Comparison of ENCODE assay signal across 23 cellular contexts in the genomic region with DNA sequence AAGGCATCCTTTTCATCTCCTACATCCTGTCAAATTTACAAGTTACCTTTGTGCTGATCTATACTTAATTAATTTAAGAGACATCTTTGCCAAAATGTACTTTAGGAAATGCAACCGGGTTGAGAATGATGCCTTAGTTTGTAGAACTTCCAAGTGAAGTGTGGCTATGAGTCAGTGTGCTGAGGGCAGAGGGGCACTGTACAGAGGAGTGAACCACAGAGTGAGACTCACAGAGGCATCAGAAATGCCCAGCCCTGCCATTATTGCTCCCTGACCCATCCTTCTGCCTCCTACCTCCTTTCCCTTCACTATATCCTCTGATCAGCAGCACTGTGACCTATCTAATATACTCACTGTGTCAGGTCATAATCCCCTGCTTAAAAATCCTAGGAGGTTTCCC.
"Had no signal": no experiment of that assay in that cellular context is flagged by ENCODE, and none has a peak within 500 bp of the region (broad histone marks: within the 10 kb centered on the region; RNA-seq: fewer than 3 reads in every experiment).

No MANE protein-coding gene starts in this region.

- H3K27me3 ChIP-seq: brain microvascular endothelial cell, cardiac muscle cell had no signal

- DNase-seq: activated CD4-positive, alpha-beta memory T cell treated with anti-CD3 and anti-CD28 coated beads, Interleukin-2, amount 10 ng/mL, durations not matched to agents 7 days and 5 days; activated CD4-positive, alpha-beta T cell treated with anti-CD3 and anti-CD28 coated beads for 36 hours; activated CD4-positive, alpha-beta T cell treated with anti-CD3 and anti-CD28 coated beads, Interleukin-2, amount 50 U/mL, for 1 hour; activated gamma-delta T cell; activated naive CD4-positive, alpha-beta T cell treated with anti-CD3 and anti-CD28 coated beads for 36 hours; activated T-cell treated with anti-CD3 and anti-CD28 coated beads for 4 hours; activated T-cell treated with anti-CD3 and anti-CD28 coated beads, Interleukin-2, amount 50 U/mL, for 48 hours; brain microvascular endothelial cell; MM.1S; NCI-H1105; NCI-H1436; NCI-H1694 treated with DMSO at 0.1 percent for 48 hours; NCI-H2081; NCI-H524; PC-9; T-cell; T-helper 2 cell; T1000 had no signal

- H3K4me2 ChIP-seq: PC-9 had no signal

- H3K36me3 ChIP-seq: brain microvascular endothelial cell, cardiac muscle cell had no signal

- H3K4me3 ChIP-seq: cardiac muscle cell, PC-9, SK-N-MC had no signal

- ATAC-seq: activated CD4-positive, alpha-beta T cell treated with anti-CD3 and anti-CD28 coated beads for 36 hours; activated T-helper 17 cell treated with anti-CD3 and anti-CD28 coated beads, Interleukin-2, amount 50 U/mL, for 72 hours; T-cell had no signal

- FAIRE-seq: TTC549 had no signal

- H2AFZ ChIP-seq: PC-9 had no signal

- H3K27ac ChIP-seq: brain microvascular endothelial cell, cardiac muscle cell, PC-9, SK-N-MC, VCaP had no signal
